Comparison of ENCODE assay signal across 18 cellular contexts in genomic region chr18:27871731-27872130, GRCh38.
DNase-seq lines count a peak whose midpoint lies in the region; TF ChIP-seq lines count a peak whose summit lies in the region.
"Had no signal": no experiment of that assay in that cellular context is flagged by ENCODE, and none has a peak within 500 bp of the region (broad histone marks: within the 10 kb centered on the region; RNA-seq: fewer than 3 reads in every experiment).

No MANE protein-coding gene starts in this region.

- H3K36me3 ChIP-seq in stomach = no peaks in the 10 kb centered on the region
- H3K36me3 ChIP-seq: adrenal gland, prostate gland, SJCRH30, transverse colon had no signal

- no peak overlapping the region for H3K27ac ChIP-seq in stomach
- H3K27ac ChIP-seq: adrenal gland, epithelial cell of prostate, prostate gland, SJCRH30, transverse colon had no signal

- H3K4me1 ChIP-seq in stomach = no peaks in the 10 kb centered on the region
- H3K4me1 ChIP-seq: adrenal gland, prostate gland, SJCRH30, transverse colon had no signal

- DNase-seq in DMS79 (lab: John Stamatoyannopoulos, UW) (peak; percentile 59), NCI-H128 (lab: John Stamatoyannopoulos, UW; ENCODE audit: unreplicated experiment) (peak; percentile 63), NCI-H510A treated with DMSO at 0.1 percent for 48 hours (lab: John Stamatoyannopoulos, UW) (peak; percentile 94), left kidney (ENCODE audit: low read depth, low spot score) (peak; percentile 6), hypothalamus (lab: John Stamatoyannopoulos, UW) (no peak), stomach (no peak)
- no peak for DNase-seq in stimulated activated CD4-positive, alpha-beta T cell treated with anti-CD3 and anti-CD28 coated beads, Interleukin-2, amount 100 ng/mL, for 24 hours
- DNase-seq in activated naive CD4-positive, alpha-beta T cell (lab: John Stamatoyannopoulos, UW) = no peak
- DNase-seq: activated T-cell treated with anti-CD3 and anti-CD28 coated beads, Interleukin-2, amount 50 U/mL, for 4 hours; adrenal gland; effector CD4-positive, alpha-beta T cell; GDM1; kidney glomerular epithelial cell; SJCRH30; transverse colon had no signal

- intact Hi-C loops in stomach (cut with DNase I; ENCODE audit: low total_unique reads) = no loop called here

- TF ChIP-seq EP300 in stomach (IDR thresholded peaks at IDR 0.05) = no peak

- no peaks in the 10 kb centered on the region for H3K9me3 ChIP-seq in stomach
- H3K9me3 ChIP-seq: adrenal gland, prostate gland, SJCRH30, transverse colon had no signal

- no peak overlapping the region for H3K4me3 ChIP-seq in stomach
- H3K4me3 ChIP-seq: adrenal gland, lung, prostate gland, SJCRH30, transverse colon had no signal

- no peak for TF ChIP-seq POLR2A in stomach (IDR thresholded peaks at IDR 0.05)

- H3K27me3 ChIP-seq in stomach = no peaks in the 10 kb centered on the region
- H3K27me3 ChIP-seq: adrenal gland, SJCRH30, transverse colon had no signal

- 29 to 41% (median 38%) methylated on average over 5 of the region's 5 CpGs for WGBS in stomach, 5 donors

- no peak for TF ChIP-seq CTCF in stomach (IDR thresholded peaks at IDR 0.05)

Comparison
In these comparisons a context has a peak if more than half of its experiments do, and no peak if none do; other contexts are left out.
1. DNase-seq: peak in DMS79 (single experiment), NCI-H128 (single experiment), NCI-H510A treated with DMSO at 0.1 percent for 48 hours (single experiment) and left kidney (single experiment); none in stimulated activated CD4-positive, alpha-beta T cell treated with anti-CD3 and anti-CD28 coated beads, Interleukin-2, amount 100 ng/mL, for 24 hours (0 of 2), hypothalamus (0 of 51), activated naive CD4-positive, alpha-beta T cell (0 of 4) and stomach (single experiment).